In genomic region chr5:124403281-124403680, GRCh38 we compare ENCODE assay signal across 16 cellular contexts.
DNase-seq lines count a peak whose midpoint lies in the region; ATAC-seq and TF ChIP-seq lines count a peak whose summit lies in the region.
"Had no signal": no experiment of that assay in that cellular context is flagged by ENCODE, and none has a peak within 500 bp of the region (broad histone marks: within the 10 kb centered on the region; RNA-seq: fewer than 3 reads in every experiment).

No MANE protein-coding gene starts in this region.

- no peak overlapping the region for H2AFZ ChIP-seq in mesenchymal stem cell (ENCODE audit: low read depth, low read length)

- H2BK5ac ChIP-seq in mesenchymal stem cell (ENCODE audit: low read depth, low read length, poor library complexity, severe bottlenecking), result no peak overlapping the region

- H3K9me3 ChIP-seq in mesenchymal stem cell (ENCODE audit: control insufficient read depth, low read length), result no peaks in the 10 kb centered on the region

- no TSS peak for BruUV-seq in Calu3 (replicated peaks; lab: Mats Ljungman, UMichigan)

- H3K4me3 ChIP-seq in mesenchymal stem cell (ENCODE audit: insufficient read depth in 1 of 2, low read depth in 1 of 2, low read length in 2 of 2), result no peak overlapping the region

- intact Hi-C loops in Calu3 (cut with micrococcal nuclease; ENCODE audit: unreplicated experiment), result loop anchor here (5.0 to 10.0 kb wide), 3 partner anchors 254 to 348 kb away; no protein-coding TSS in a partner anchor

- H2AK5ac ChIP-seq in mesenchymal stem cell (ENCODE audit: low read length, severe bottlenecking), result no peak overlapping the region

- no peak overlapping the region for H2BK120ac ChIP-seq in mesenchymal stem cell (ENCODE audit: low read depth, low read length)

- DNase-seq in Calu3, result peak; percentile 72
- DNase-seq in NCI-H146 treated with DMSO at 0.1 percent for 48 hours (lab: John Stamatoyannopoulos, UW; ENCODE audit: unreplicated experiment), result peak; percentile 78
- DNase-seq in SW480 (ENCODE audit: low spot score), result peak; percentile 34
- no peak for DNase-seq in mesenchymal stem cell
- DNase-seq in activated CD8-positive, alpha-beta memory T cell treated with anti-CD3 and anti-CD28 coated beads for 24 hours, result no peak
- no peak for DNase-seq in kidney glomerular epithelial cell (lab: John Stamatoyannopoulos, UW)
- DNase-seq: DMS 273 treated with DMSO at 0.1 percent for 48 hours, GDM1, H9, IMR-90, NCI-H1417 treated with DMSO at 0.1 percent for 48 hours, NCI-H2081, PC-3, SW 1271 had no signal

- H3K79me1 ChIP-seq in mesenchymal stem cell (replicated peaks; ENCODE audit: low read length, poor library complexity, severe bottlenecking), result no peaks in the 10 kb centered on the region

- 90% methylated on average over 2 of the region's 2 CpGs for WGBS in mesenchymal stem cell

- no peak overlapping the region for H3K23ac ChIP-seq in mesenchymal stem cell (ENCODE audit: low read length in 2 of 2)

- H4K8ac ChIP-seq in mesenchymal stem cell (ENCODE audit: low read length), result no peak overlapping the region

- H3K27ac Mint-ChIP-seq in Calu3 (ENCODE audit: unreplicated experiment), result no peak overlapping the region
- H3K27ac Mint-ChIP-seq: CD14-positive monocyte, H9 had no signal

- H3K4me2 ChIP-seq in mesenchymal stem cell (ENCODE audit: low read length, poor library complexity, severe bottlenecking), result no peak overlapping the region

- H3K4me1 ChIP-seq in mesenchymal stem cell (ENCODE audit: control insufficient read depth, insufficient read depth, low read depth, low read length), result no peaks in the 10 kb centered on the region

- H3K9ac ChIP-seq in mesenchymal stem cell (ENCODE audit: low read length), result no peak overlapping the region

- H3K4me1 Mint-ChIP-seq in Calu3 (ENCODE audit: low read depth, unreplicated experiment), result peaks cover 27% of the 10 kb centered on the region

- H2BK12ac ChIP-seq in mesenchymal stem cell (ENCODE audit: low read length in 2 of 2), result no peak overlapping the region

- H3K36me3 Mint-ChIP-seq in Calu3 (ENCODE audit: insufficient read depth, unreplicated experiment), result peaks cover 4% of the 10 kb centered on the region
- H3K36me3 Mint-ChIP-seq: CD14-positive monocyte had no signal

- H3K4ac ChIP-seq in mesenchymal stem cell (ENCODE audit: low read depth in 1 of 2, low read length in 2 of 2), result no peak overlapping the region

- H4K91ac ChIP-seq in mesenchymal stem cell (ENCODE audit: low read length), result no peak overlapping the region

- ATAC-seq in HG02588 (IDR thresholded peaks at IDR 0.05; ENCODE audit: unreplicated experiment), result no peak
- ATAC-seq: PC-3 had no signal

- no peak for TF ChIP-seq CTCF in Calu3 (IDR thresholded peaks at IDR 0.05; ENCODE audit: unreplicated experiment)

- no peaks in the 10 kb centered on the region for H3K9me3 Mint-ChIP-seq in Calu3 (ENCODE audit: low read depth, unreplicated experiment)
- H3K9me3 Mint-ChIP-seq: H9 had no signal

- no peak overlapping the region for H3K14ac ChIP-seq in mesenchymal stem cell (ENCODE audit: low read length in 2 of 2)

- CTCF ChIA-PET in Calu3 (lab: Charles Lee), result interaction anchor here (0.9 to 1.0 kb wide), 2 partner anchors 12 to 536 kb away, joined by 3 to 4 read pairs; no protein-coding TSS in a partner anchor

- H3K27me3 ChIP-seq in mesenchymal stem cell (ENCODE audit: control insufficient read depth in 1 of 2, insufficient read depth in 1 of 2, low read length in 2 of 2), result no peaks in the 10 kb centered on the region

- H3K4me3 Mint-ChIP-seq in Calu3 (ENCODE audit: low read depth, unreplicated experiment), result no peak overlapping the region
- H3K4me3 Mint-ChIP-seq: CD14-positive monocyte, H9 had no signal

- H3K18ac ChIP-seq in mesenchymal stem cell (ENCODE audit: low read depth in 1 of 2, low read length in 2 of 2), result peak overlapping the region; percentile 17 to 57

- H2BK15ac ChIP-seq in mesenchymal stem cell (ENCODE audit: low read depth, poor library complexity, severe bottlenecking), result no peak overlapping the region

- no peak overlapping the region for H3K27ac ChIP-seq in mesenchymal stem cell (ENCODE audit: low read length, poor library complexity, severe bottlenecking)

- no peaks in the 10 kb centered on the region for H3K36me3 ChIP-seq in mesenchymal stem cell (ENCODE audit: control insufficient read depth in 1 of 2, insufficient read depth in 2 of 2, low read depth in 1 of 2, low read length in 2 of 2)

- H3K27me3 Mint-ChIP-seq in Calu3 (ENCODE audit: unreplicated experiment), result no peaks in the 10 kb centered on the region

Comparison
In these comparisons a context has a peak if more than half of its experiments do, and no peak if none do; other contexts are left out.
1. DNase-seq: peak in Calu3 (single experiment), NCI-H146 treated with DMSO at 0.1 percent for 48 hours (single experiment) and SW480 (single experiment); none in mesenchymal stem cell (single experiment), activated CD8-positive, alpha-beta memory T cell treated with anti-CD3 and anti-CD28 coated beads for 24 hours (single experiment) and kidney glomerular epithelial cell (single experiment).